10 cellular contexts compared by ENCODE assay signal in the genomic region with DNA sequence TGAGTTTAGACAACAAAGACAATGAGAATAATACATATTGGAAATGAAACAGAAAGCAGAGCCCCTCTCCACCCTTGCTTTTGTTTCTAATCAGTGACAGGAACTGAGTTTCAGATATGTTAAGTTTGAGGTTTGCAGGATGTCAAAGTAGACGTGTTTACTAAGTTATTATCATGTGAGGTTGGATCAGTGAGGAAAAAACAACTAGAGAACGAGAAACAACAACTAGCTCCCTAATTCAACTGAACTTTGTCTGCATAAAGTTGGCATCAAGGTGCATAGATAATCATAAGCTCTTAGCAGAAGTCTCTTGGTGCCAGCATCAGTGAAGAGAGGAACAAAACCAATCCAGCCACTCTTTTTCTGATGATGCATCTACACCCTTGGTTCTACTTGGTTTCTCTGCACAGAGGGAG.
DNase-seq lines count a peak whose midpoint lies in the region; ATAC-seq, FAIRE-seq and TF ChIP-seq lines count a peak whose summit lies in the region.
"Had no signal": no experiment of that assay in that cellular context is flagged by ENCODE, and none has a peak within 500 bp of the region (broad histone marks: within the 10 kb centered on the region; RNA-seq: fewer than 3 reads in every experiment).

No MANE protein-coding gene starts in this region.

- peak; percentile 75 for ATAC-seq in GM21367 (IDR thresholded peaks at IDR 0.05; ENCODE audit: unreplicated experiment)
- ATAC-seq in HG03354 (IDR thresholded peaks at IDR 0.05; ENCODE audit: poor library complexity, severe bottlenecking, unreplicated experiment): peak; percentile 96

- DNase-seq in GM12891 (ENCODE audit: insufficient read length, low spot score) (peak; percentile 11), fibroblast of the aortic adventitia (ENCODE audit: low read depth) (peak; percentile 19), superior temporal gyrus (ENCODE audit: extremely low spot score) (no peak), 8988T (no peak), ovary (no peak)
- DNase-seq in activated CD8-positive, alpha-beta memory T cell treated with anti-CD3 and anti-CD28 coated beads, Interleukin-2, amount 50 U/mL, for 48 hours: no peak
- DNase-seq: DMS153 had no signal

- intact Hi-C loops in ovary (cut with DNase I): no loop called here

- TF ChIP-seq EP300 in ovary (IDR thresholded peaks at IDR 0.05): no peak

- H3K4me3 ChIP-seq in fibroblast of the aortic adventitia (ENCODE audit: low read depth, low read length) (no peak overlapping the region), ovary (no peak overlapping the region)
- H3K4me3 ChIP-seq: skin epidermis had no signal

- 17 to 41% (median 18%) methylated on average over 2 of the region's 2 CpGs for WGBS in ovary, 3 donors

- H3K4me1 ChIP-seq in ovary (ENCODE audit: insufficient read depth): peaks cover 9% of the 10 kb centered on the region

- TF ChIP-seq POLR2A in GM12891 (IDR thresholded peaks at IDR 0.05; ENCODE audit: low read depth, low read length): no peak
- TF ChIP-seq POLR2A in ovary (IDR thresholded peaks at IDR 0.05): no peak

- peak overlapping the region in 1 of 2 donors; percentile 1 for H3K27ac ChIP-seq in ovary

- H3K27me3 ChIP-seq in ovary: no peaks in the 10 kb centered on the region

- FAIRE-seq in GM12891 (lab: Jason Lieb, UNC): peak; percentile 85

- H3K36me3 ChIP-seq in ovary: no peaks in the 10 kb centered on the region

- no peak for TF ChIP-seq CTCF in fibroblast of the aortic adventitia (IDR thresholded peaks at IDR 0.05; ENCODE audit: insufficient read depth, low read length)
- TF ChIP-seq CTCF in ovary (IDR thresholded peaks at IDR 0.05): no peak

- no peaks in the 10 kb centered on the region for H3K9me3 ChIP-seq in ovary

TF ChIP-seq in GM12891, 5 proteins besides CTCF, POLR2A, EP300 and RAD21:
- TF ChIP-seq SPI1 (IDR thresholded peaks at IDR 0.05; ENCODE audit: low read depth, low read length) (peak; percentile 66), TAF1 (IDR thresholded peaks at IDR 0.05; ENCODE audit: low read depth, low read length) (no peak; the same call in 1 of the 2 replicates), POLR2AphosphoS5 (IDR thresholded peaks at IDR 0.05; ENCODE audit: low read depth, low read length) (no peak), PAX5 (IDR thresholded peaks at IDR 0.05; ENCODE audit: insufficient read depth, low read length, severe bottlenecking) (no peak), POU2F2 (IDR thresholded peaks at IDR 0.05; ENCODE audit: low read depth, low read length) (no peak)
TF ChIP-seq in GM12891: peak in this region for 1.

Comparison
In these comparisons a context has a peak if more than half of its experiments do, and no peak if none do; other contexts are left out.
1. DNase-seq: peak in GM12891 (single experiment) and fibroblast of the aortic adventitia (single experiment); none in superior temporal gyrus (single experiment), 8988T (single experiment), activated CD8-positive, alpha-beta memory T cell treated with anti-CD3 and anti-CD28 coated beads, Interleukin-2, amount 50 U/mL, for 48 hours (single experiment) and ovary (0 of 5).